ENCODE assay signal across 30 cellular contexts in the genomic region with DNA sequence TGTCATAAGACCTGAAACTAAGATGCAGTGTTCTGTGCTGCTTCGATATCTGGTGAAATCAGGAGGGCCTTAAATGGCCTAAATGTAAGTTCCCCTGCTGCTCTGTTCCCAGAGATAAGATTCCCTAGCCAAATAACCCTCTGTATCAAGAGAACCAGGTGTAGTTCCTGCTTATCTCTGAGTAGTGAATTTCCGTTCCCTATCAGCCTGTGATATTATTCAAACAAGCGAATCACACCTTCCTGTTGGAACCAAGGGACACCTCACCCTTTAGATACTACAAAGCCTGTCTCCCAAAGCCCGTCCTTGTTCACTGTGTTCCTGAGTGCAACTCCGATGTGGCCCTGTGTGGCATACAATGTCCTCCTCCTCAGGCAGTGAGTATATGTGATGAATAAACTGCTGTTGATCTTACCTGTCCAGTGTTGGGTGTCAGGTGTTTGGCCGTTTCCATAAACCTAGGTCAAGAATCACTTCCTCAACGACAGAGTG.
"Had no signal": no experiment of that assay in that cellular context is flagged by ENCODE, and none has a peak within 500 bp of the region (broad histone marks: within the 10 kb centered on the region; RNA-seq: fewer than 3 reads in every experiment).

No MANE protein-coding gene starts in this region.

- DNase-seq: activated CD4-positive, alpha-beta T cell treated with anti-CD3 and anti-CD28 coated beads for 36 hours; activated CD4-positive, alpha-beta T cell treated with anti-CD3 and anti-CD28 coated beads, Interleukin-2, amount 50 U/mL, for 4 hours; activated CD4-positive, CD25-positive, alpha-beta regulatory T cell; activated naive CD4-positive, alpha-beta T cell; activated T-cell treated with anti-CD3 and anti-CD28 coated beads for 4 hours; activated T-cell treated with anti-CD3 and anti-CD28 coated beads, Interleukin-2, amount 50 U/mL, for 72 hours; anterior cingulate cortex; dermis blood vessel endothelial cell; effector CD4-positive, alpha-beta T cell; gastrocnemius medialis; glutamatergic neuron; left cardiac atrium; midbrain; naive thymus-derived CD8-positive, alpha-beta T cell; nucleus accumbens; psoas muscle; stimulated activated CD4-positive, alpha-beta T cell treated with anti-CD3 and anti-CD28 coated beads, Interleukin-15, amount 100 ng/mL, for 24 hours; stimulated activated CD4-positive, alpha-beta T cell treated with anti-CD3 and anti-CD28 coated beads, Interleukin-2, amount 100 ng/mL, for 24 hours; stimulated activated naive CD4-positive, alpha-beta T cell; T-helper 17 cell; T1000; tibial artery had no signal

- H3K27ac ChIP-seq: gastrocnemius medialis, hepatocyte, parathyroid adenoma, psoas muscle, suprapubic skin, tibial artery had no signal

- H3K9ac ChIP-seq: parathyroid adenoma had no signal

- H3K36me3 ChIP-seq: gastrocnemius medialis, suprapubic skin, tibial artery had no signal

- H3K4me3 ChIP-seq: gastrocnemius medialis, hepatocyte, psoas muscle, suprapubic skin, tibial artery had no signal

- H3K27ac Mint-ChIP-seq: activated CD4-positive, alpha-beta T cell treated with anti-CD3 and anti-CD28 coated beads for 36 hours; activated naive CD4-positive, alpha-beta T cell treated with anti-CD3 and anti-CD28 coated beads, Interleukin-2, amount 50 U/mL, for 72 hours; activated T-cell treated with anti-CD3 and anti-CD28 coated beads, Interleukin-2, amount 50 U/mL, for 72 hours; naive thymus-derived CD8-positive, alpha-beta T cell; T-helper 17 cell had no signal

- ATAC-seq: activated CD4-positive, alpha-beta T cell treated with anti-CD3 and anti-CD28 coated beads for 36 hours; activated naive CD4-positive, alpha-beta T cell treated with anti-CD3 and anti-CD28 coated beads, Interleukin-2, amount 50 U/mL, for 72 hours; activated T-cell treated with anti-CD3 and anti-CD28 coated beads, Interleukin-2, amount 50 U/mL, for 72 hours; gastrocnemius medialis; left cardiac atrium; naive thymus-derived CD8-positive, alpha-beta T cell; psoas muscle; T-helper 17 cell had no signal

- H3K4me1 ChIP-seq: gastrocnemius medialis, parathyroid adenoma, psoas muscle, suprapubic skin, tibial artery had no signal

- H3K4me3 Mint-ChIP-seq: activated CD4-positive, alpha-beta T cell treated with anti-CD3 and anti-CD28 coated beads for 36 hours; activated T-cell treated with anti-CD3 and anti-CD28 coated beads, Interleukin-2, amount 50 U/mL, for 72 hours; naive thymus-derived CD8-positive, alpha-beta T cell; neural crest cell; T-helper 17 cell had no signal

- H3K27me3 ChIP-seq: gastrocnemius medialis, hepatocyte, suprapubic skin, tibial artery had no signal

- H3K4me1 Mint-ChIP-seq: activated CD4-positive, alpha-beta T cell treated with anti-CD3 and anti-CD28 coated beads for 36 hours; naive thymus-derived CD8-positive, alpha-beta T cell; neural crest cell; T-helper 17 cell had no signal

- FAIRE-seq: colon, endometrium, keratinocyte had no signal
